Comparison of ENCODE assay signal across 9 cellular contexts in genomic region chr18:79519751-79520472, GRCh38.
DNase-seq lines count a peak whose midpoint lies in the region; ATAC-seq and TF ChIP-seq lines count a peak whose summit lies in the region.
"Had no signal": no experiment of that assay in that cellular context is flagged by ENCODE, and none has a peak within 500 bp of the region (broad histone marks: within the 10 kb centered on the region; RNA-seq: fewer than 3 reads in every experiment).

No MANE protein-coding gene starts in this region.

- no peaks in the 10 kb centered on the region for H3K27me3 Mint-ChIP-seq in activated naive CD8-positive, alpha-beta T cell treated with anti-CD3 and anti-CD28 coated beads, Interleukin-2, amount 50 U/mL, for 24 hours

- no peaks in the 10 kb centered on the region for H3K36me3 ChIP-seq in lower lobe of right lung
- no peaks in the 10 kb centered on the region for H3K36me3 ChIP-seq in aorta (ENCODE audit: control insufficient read depth in 1 of 2, insufficient read depth in 2 of 2, low read length in 1 of 2)

- no peak for ATAC-seq in activated CD4-positive, CD25-positive, alpha-beta regulatory T cell treated with anti-CD3 and anti-CD28 coated beads, Interleukin-2, amount 50 U/mL, for 24 hours
- ATAC-seq in activated naive CD8-positive, alpha-beta T cell treated with anti-CD3 and anti-CD28 coated beads, Interleukin-2, amount 50 U/mL, for 24 hours, result no peak
- ATAC-seq in lower lobe of right lung (no peak), aorta (ENCODE audit: low FRiP score) (no peak), HG02763 (IDR thresholded peaks at IDR 0.05; ENCODE audit: unreplicated experiment) (no peak)
- ATAC-seq: A549 had no signal

- H3K9me3 ChIP-seq in lower lobe of right lung, result no peaks in the 10 kb centered on the region
- H3K9me3 ChIP-seq in aorta (ENCODE audit: control insufficient read depth, low read length), result no peaks in the 10 kb centered on the region
- H3K9me3 ChIP-seq: A549 had no signal

- peak; percentile 41 for DNase-seq in activated CD4-positive, CD25-positive, alpha-beta regulatory T cell treated with anti-CD3 and anti-CD28 coated beads, Interleukin-2, amount 50 U/mL, for 72 hours
- DNase-seq in activated naive CD8-positive, alpha-beta T cell treated with anti-CD3 and anti-CD28 coated beads, Interleukin-2, amount 50 U/mL, for 24 hours, result peak; percentile 62
- peak; percentile 32 for DNase-seq in lower lobe of right lung
- DNase-seq in aorta, result peak; percentile 48 to 70
- no peak for DNase-seq in MV-4-11 (lab: John Stamatoyannopoulos, UW)
- no peak for DNase-seq in HuH-7.5 (ENCODE audit: low spot score)

- H3K4me3 Mint-ChIP-seq in activated naive CD8-positive, alpha-beta T cell treated with anti-CD3 and anti-CD28 coated beads, Interleukin-2, amount 50 U/mL, for 24 hours, result peak overlapping the region; percentile 76

- peak overlapping the region; percentile 98 for H3K27ac Mint-ChIP-seq in activated naive CD8-positive, alpha-beta T cell treated with anti-CD3 and anti-CD28 coated beads, Interleukin-2, amount 50 U/mL, for 24 hours

- peak overlapping the region; percentile 6 for H3K4me3 ChIP-seq in lower lobe of right lung
- no peak overlapping the region for H3K4me3 ChIP-seq in aorta (ENCODE audit: low read length in 2 of 2)
- H3K4me3 ChIP-seq: A549 had no signal

- no peak overlapping the region for H3K27ac ChIP-seq in lower lobe of right lung
- H3K27ac ChIP-seq in aorta (ENCODE audit: low read depth in 1 of 2, low read length in 2 of 2), result no peak overlapping the region
- H3K27ac ChIP-seq: A549 had no signal

- H3K27me3 ChIP-seq in lower lobe of right lung (ENCODE audit: low read depth), result no peaks in the 10 kb centered on the region
- H3K27me3 ChIP-seq in aorta (ENCODE audit: control insufficient read depth in 1 of 2, insufficient read depth in 2 of 2, low read length in 1 of 2), result no peaks in the 10 kb centered on the region

- intact Hi-C loops in lower lobe of right lung (cut with DNase I), result loop anchor here (10.0 kb wide), 1 partner anchor 135 kb away; no protein-coding TSS in a partner anchor
- intact Hi-C loops in aorta (cut with DNase I), result loop anchor here in 1 of 2 donors (10.0 kb wide), 1 partner anchor 55 kb away; no protein-coding TSS in a partner anchor

- peaks cover 90% of the 10 kb centered on the region for H3K4me1 Mint-ChIP-seq in activated naive CD8-positive, alpha-beta T cell treated with anti-CD3 and anti-CD28 coated beads, Interleukin-2, amount 50 U/mL, for 24 hours

- no peaks in the 10 kb centered on the region for H3K9me3 Mint-ChIP-seq in activated naive CD8-positive, alpha-beta T cell treated with anti-CD3 and anti-CD28 coated beads, Interleukin-2, amount 50 U/mL, for 24 hours

- peaks cover 20% of the 10 kb centered on the region for H3K36me3 Mint-ChIP-seq in activated naive CD8-positive, alpha-beta T cell treated with anti-CD3 and anti-CD28 coated beads, Interleukin-2, amount 50 U/mL, for 24 hours (ENCODE audit: low read depth)

- WGBS in aorta, 2 donors, result 43 to 46% methylated on average over 37 of the region's 37 CpGs

- TF ChIP-seq CTCF in lower lobe of right lung (IDR thresholded peaks at IDR 0.05), result no peak

- H3K4me1 ChIP-seq in lower lobe of right lung (peaks cover 18% of the 10 kb centered on the region), aorta (ENCODE audit: control insufficient read depth in 1 of 2, insufficient read depth in 2 of 2, low read length in 2 of 2) (no peaks in the 10 kb centered on the region)
- H3K4me1 ChIP-seq: A549 had no signal

Comparison
In these comparisons a context has a peak if more than half of its experiments do, and no peak if none do; other contexts are left out.
1. DNase-seq: peak in activated CD4-positive, CD25-positive, alpha-beta regulatory T cell treated with anti-CD3 and anti-CD28 coated beads, Interleukin-2, amount 50 U/mL, for 72 hours (single experiment), activated naive CD8-positive, alpha-beta T cell treated with anti-CD3 and anti-CD28 coated beads, Interleukin-2, amount 50 U/mL, for 24 hours (single experiment), lower lobe of right lung (single experiment) and aorta (2 of 2); none in MV-4-11 (single experiment) and HuH-7.5 (single experiment).